Comparison of ENCODE assay signal across 23 cellular contexts in genomic region chr7:55983537-55983936, GRCh38. TPM values are rescaled to one million over a fixed set of nuclear protein-coding genes. Genes with fewer than 3 reads are reported as not detected.
DNase-seq lines count a peak whose midpoint lies in the region; ATAC-seq, FAIRE-seq and TF ChIP-seq lines count a peak whose summit lies in the region.
"Had no signal": no experiment of that assay in that cellular context is flagged by ENCODE, and none has a peak within 500 bp of the region (broad histone marks: within the 10 kb centered on the region; RNA-seq: fewer than 3 reads in every experiment).

No MANE protein-coding gene starts in this region.

- H3K9ac ChIP-seq in mammary epithelial cell (ENCODE audit: insufficient read depth, low read length) (no peak overlapping the region), keratinocyte (ENCODE audit: control insufficient read depth, extremely low read depth, insufficient read depth, low read length) (no peak overlapping the region)
- H3K9ac ChIP-seq: GM23248 had no signal

- H3K4me2 ChIP-seq in mammary epithelial cell (ENCODE audit: insufficient read depth, low read depth, low read length), result peak overlapping the region; percentile 41
- no peak overlapping the region for H3K4me2 ChIP-seq in keratinocyte (ENCODE audit: control insufficient read depth, extremely low read depth, insufficient read depth, low read depth, low read length)
- H3K4me2 ChIP-seq: A549 had no signal

- H3K4me3 ChIP-seq in AG10803 (ENCODE audit: low read length) (no peak overlapping the region), HEK293 (ENCODE audit: low read depth, low read length) (no peak overlapping the region), mammary epithelial cell (replicated peaks in 1 of 3; ENCODE audit: insufficient read depth in 1 of 3, low read depth in 2 of 3, low read length in 3 of 3) (no peak overlapping the region), keratinocyte (ENCODE audit: control insufficient read depth in 2 of 3, extremely low read depth in 1 of 3, insufficient read depth in 2 of 3, low read depth in 1 of 3, low read length in 3 of 3) (no peak overlapping the region)
- H3K4me3 ChIP-seq: A549, GM23248 had no signal

- FAIRE-seq in keratinocyte (lab: Jason Lieb, UNC), result peak; percentile 34
- FAIRE-seq: A549, G401.6, GM12892, H1 had no signal

- intact Hi-C loops in mammary epithelial cell (cut with micrococcal nuclease), result no loop called here

- in situ Hi-C loops in mammary epithelial cell (cut with MboI; ENCODE audit: low sequenced_read_pairs in 2 of 2), result no loop called here

- no TSS peak for BruUV-seq in mammary epithelial cell (replicated peaks; lab: Mats Ljungman, UMichigan)

- H3K4me1 ChIP-seq in HEK293 (ENCODE audit: control insufficient read depth, insufficient read depth, low read length) (no peaks in the 10 kb centered on the region), mammary epithelial cell (ENCODE audit: insufficient read depth, low read length) (peaks cover 9% of the 10 kb centered on the region), keratinocyte (ENCODE audit: control insufficient read depth, extremely low read depth, insufficient read depth, low read length) (peaks cover 7% of the 10 kb centered on the region)
- H3K4me1 ChIP-seq: A549 had no signal

- POLR2A ChIA-PET in HEK293 (lab: Yijun Ruan, JAX), result no interaction called here

- TF ChIP-seq CTCF in AG10803 (conservative IDR thresholded peaks at IDR 0.05; ENCODE audit: low read length) (no peak), HEK293 (tag by site-specific recombination; IDR thresholded peaks at IDR 0.05) (no peak), mammary epithelial cell (conservative IDR thresholded peaks at IDR 0.05 in 1 of 2, IDR thresholded peaks at IDR 0.05 in 1 of 2; ENCODE audit: extremely low read depth in 1 of 2, insufficient read depth in 1 of 2, low read depth in 1 of 2, low read length in 2 of 2) (no peak), keratinocyte (optimal IDR thresholded peaks at IDR 0.05 in 1 of 3, IDR thresholded peaks at IDR 0.05 in 1 of 3, conservative IDR thresholded peaks at IDR 0.05 in 1 of 3; ENCODE audit: extremely low read depth in 1 of 3, insufficient read depth in 2 of 3, low read length in 3 of 3) (no peak)

- WGBS in mammary epithelial cell (ENCODE audit: low coverage, missing lambda C conversion rate), result 6% methylated on average over 3 of the region's 3 CpGs

- no peaks in the 10 kb centered on the region for H3K27me3 ChIP-seq in mammary epithelial cell (ENCODE audit: insufficient read depth, low read length)
- no peaks in the 10 kb centered on the region for H3K27me3 ChIP-seq in keratinocyte (ENCODE audit: control insufficient read depth, extremely low read depth, insufficient read depth, low read length)

- no peak overlapping the region for H3K27ac ChIP-seq in HEK293 (ENCODE audit: extremely low read depth, low read depth, low read length)
- H3K27ac ChIP-seq in mammary epithelial cell (ENCODE audit: insufficient read depth, low read depth, low read length), result no peak overlapping the region
- no peak overlapping the region for H3K27ac ChIP-seq in keratinocyte (ENCODE audit: control insufficient read depth, insufficient read depth, low read length)
- H3K27ac ChIP-seq: A549, GM23248 had no signal

- H4K20me1 ChIP-seq in mammary epithelial cell (ENCODE audit: insufficient read depth, low read length) (no peaks in the 10 kb centered on the region), keratinocyte (ENCODE audit: control insufficient read depth, extremely low read depth, insufficient read depth, low read length) (no peaks in the 10 kb centered on the region)

- H3K9me1 ChIP-seq in keratinocyte (ENCODE audit: control insufficient read depth, extremely low read depth, insufficient read depth, low read length), result no peaks in the 10 kb centered on the region

- dilution Hi-C loops in mammary epithelial cell (cut with HindIII; ENCODE audit: low sequenced_read_pairs) (loop anchor here (5.0 kb wide), 1 partner anchor 34 kb away; no protein-coding TSS in a partner anchor), keratinocyte (cut with MboI; ENCODE audit: extremely low pct_ligation_motif_present, low sequenced_read_pairs) (no loop called here)

- peaks cover 74 to 80% of the 10 kb centered on the region in 2 experiments for H3K36me3 ChIP-seq in HEK293 (ENCODE audit: control insufficient read depth in 2 of 2, insufficient read depth in 1 of 2, low read length in 2 of 2)
- peaks cover 27% of the 10 kb centered on the region for H3K36me3 ChIP-seq in mammary epithelial cell (ENCODE audit: insufficient read depth, low read length)
- peaks cover 11 to 18% of the 10 kb centered on the region in 2 experiments for H3K36me3 ChIP-seq in keratinocyte (ENCODE audit: control insufficient read depth in 2 of 2, extremely low read depth in 1 of 2, insufficient read depth in 2 of 2, low read length in 2 of 2)

- H3K9me3 ChIP-seq in HEK293 (ENCODE audit: control insufficient read depth, insufficient read depth, low read depth, low read length) (no peaks in the 10 kb centered on the region), mammary epithelial cell (replicated peaks; ENCODE audit: insufficient read depth, low read length) (no peaks in the 10 kb centered on the region), keratinocyte (ENCODE audit: control insufficient read depth, low read depth, low read length) (no peaks in the 10 kb centered on the region)
- H3K9me3 ChIP-seq: A549 had no signal

- H2AFZ ChIP-seq in mammary epithelial cell (ENCODE audit: low read depth, low read length), result peak overlapping the region; percentile 26
- no peak overlapping the region for H2AFZ ChIP-seq in keratinocyte (ENCODE audit: control insufficient read depth, low read length)
- H2AFZ ChIP-seq: GM23248 had no signal

- ATAC-seq in HG03571 (IDR thresholded peaks at IDR 0.05; ENCODE audit: unreplicated experiment) (no peak), GM18907 (IDR thresholded peaks at IDR 0.05; ENCODE audit: unreplicated experiment) (no peak)
- ATAC-seq: A549 had no signal

- peak; percentile 25 for DNase-seq in AG10803 (ENCODE audit: low read depth)
- DNase-seq in mammary epithelial cell, result peak; percentile 29
- no peak for DNase-seq in keratinocyte (ENCODE audit: low read depth, low spot score)
- DNase-seq in activated CD4-positive, alpha-beta T cell treated with anti-CD3 and anti-CD28 coated beads, Interleukin-2, amount 50 U/mL, for 4 hours, result no peak
- DNase-seq in SIG-M5 treated with dmso at 0.1 percent for 504 hours (lab: John Stamatoyannopoulos, UW; ENCODE audit: unreplicated experiment), result no peak
- DNase-seq: 8988T; ACHN; C1 segment of cervical spinal cord; Calu3; CD4-positive, alpha-beta memory T cell; COR-L47; DMS53; DMS79 treated with DMSO at 0.1 percent for 48 hours; GM23248; H7; HCEC 1CT had no signal

- CTCF ChIA-PET in HEK293 (lab: Yijun Ruan, JAX) (interaction anchor here (1.2 kb wide), 1 partner anchor 20 kb away, joined by 5 read pairs; no protein-coding TSS in a partner anchor), mammary epithelial cell (lab: Charles Lee; ENCODE audit: low non-redundant PET) (no interaction called here)

- no peaks in the 10 kb centered on the region for H3K79me2 ChIP-seq in mammary epithelial cell (ENCODE audit: insufficient read depth, low read length)
- H3K79me2 ChIP-seq in keratinocyte (ENCODE audit: control insufficient read depth, insufficient read depth, low read length), result no peaks in the 10 kb centered on the region

TF ChIP-seq in HEK293, 187 proteins besides CTCF, POLR2A, EP300 and RAD21:
- TF ChIP-seq ZNF785 (tag by site-specific recombination; IDR thresholded peaks at IDR 0.05) (no peak), ZBTB8A (tag by site-specific recombination; IDR thresholded peaks at IDR 0.05) (no peak), SCRT2 (tag by site-specific recombination; IDR thresholded peaks at IDR 0.05) (0 out of 2 replicates have a peak, but pooled peaks have one; percentile 30), ZNF37A (tag by site-specific recombination; IDR thresholded peaks at IDR 0.05) (no peak), ZNF747 (tag by site-specific recombination; IDR thresholded peaks at IDR 0.05) (no peak), ZNF175 (tag by site-specific recombination; IDR thresholded peaks at IDR 0.05) (no peak)
TF ChIP-seq in HEK293: peak in this region for 1.

RNA-seq across cellular contexts. Expression of gene NIPSNAP2, which starts 19.2 kb away (rescaled TPM):
- 10 to 100 TPM; 56.5 to 60.7 TPM for total RNA-seq in mammary epithelial cell
- polyA plus RNA-seq in mammary epithelial cell (36.4 TPM), keratinocyte (39.5 to 64.7 TPM (median 45.6 TPM) in 3 replicates)
- polyA minus RNA-seq in mammary epithelial cell (97.2 TPM), keratinocyte (9.9 to 44.1 TPM (median 21.9 TPM) in 3 replicates)
- polyA plus RNA-seq in keratinocyte (2011; ENCODE audit: low read depth), result 8.1 TPM
- 37.9 and 60.5 TPM in 2 replicates for polyA plus RNA-seq in keratinocyte (2011; cell fraction: cytosol; rRNA removed)
- polyA plus RNA-seq in keratinocyte (2011; cell fraction: nucleus; rRNA removed), result 17.1 and 18.5 TPM in 2 replicates
- 17.3 and 33.1 TPM in 2 replicates for polyA plus RNA-seq in keratinocyte (2012; ENCODE audit: low replicate concordance)
- polyA minus RNA-seq in keratinocyte (2011; cell fraction: cytosol; rRNA and poly(A)+ RNA removed), result 23.4 TPM
- polyA minus RNA-seq in keratinocyte (2011; cell fraction: nucleus; rRNA and poly(A)+ RNA removed), result 9.2 and 11.8 TPM in 2 replicates

RNA-seq across cellular contexts. Expression of gene MRPS17, which starts 31.9 kb away (rescaled TPM):
- total RNA-seq in mammary epithelial cell, result 10 to 100 TPM; 21.8 to 33.8 TPM
- polyA plus RNA-seq in mammary epithelial cell, result 25.1 TPM
- polyA minus RNA-seq in mammary epithelial cell, result 0.47 TPM
- polyA plus RNA-seq in keratinocyte, result 20.2 to 40.8 TPM (median 30.7 TPM) in 3 replicates
- polyA plus RNA-seq in keratinocyte (2011; ENCODE audit: low read depth), result 16.4 TPM
- polyA plus RNA-seq in keratinocyte (2011; cell fraction: cytosol; rRNA removed), result 17.4 and 32.5 TPM in 2 replicates
- 15.2 and 16.3 TPM in 2 replicates for polyA plus RNA-seq in keratinocyte (2011; cell fraction: nucleus; rRNA removed)
- polyA plus RNA-seq in keratinocyte (2012; ENCODE audit: low replicate concordance), result 28.0 and 33.3 TPM in 2 replicates
- polyA minus RNA-seq in keratinocyte, result 5.7 to 9.4 TPM (median 7.9 TPM) in 3 replicates
- polyA minus RNA-seq in keratinocyte (2011; cell fraction: cytosol; rRNA and poly(A)+ RNA removed), result 8.1 TPM
- 5.3 and 5.5 TPM in 2 replicates for polyA minus RNA-seq in keratinocyte (2011; cell fraction: nucleus; rRNA and poly(A)+ RNA removed)

Comparison
In these comparisons a context has a peak if more than half of its experiments do, and no peak if none do; other contexts are left out.
1. DNase-seq: peak in AG10803 (single experiment) and mammary epithelial cell (single experiment); none in keratinocyte (single experiment), activated CD4-positive, alpha-beta T cell treated with anti-CD3 and anti-CD28 coated beads, Interleukin-2, amount 50 U/mL, for 4 hours (0 of 2) and SIG-M5 treated with dmso at 0.1 percent for 504 hours (single experiment).